In the genomic region with DNA sequence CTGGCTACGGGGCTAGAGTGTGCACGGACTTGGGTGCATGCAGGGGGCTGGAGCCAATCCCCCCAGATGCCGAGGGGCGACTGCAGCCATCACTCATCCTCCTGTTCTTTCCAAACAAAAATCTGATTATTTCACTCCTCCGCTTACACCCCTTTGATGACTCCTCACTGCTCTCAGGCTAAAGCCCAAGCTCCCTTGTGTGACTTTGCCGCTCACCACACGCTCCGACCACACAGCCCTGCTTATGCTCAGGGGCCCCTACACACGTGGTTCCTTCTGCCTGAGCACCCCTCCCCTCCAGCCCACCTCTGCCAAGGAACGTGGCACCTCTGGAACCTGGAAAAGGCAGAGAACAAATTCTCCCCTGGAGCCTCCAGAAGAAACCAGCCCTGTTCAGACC, we compare ENCODE assay signal across 1 cellular context.
TF ChIP-seq lines count a peak whose summit lies in the region.

No MANE protein-coding gene starts in this region.

TF ChIP-seq in GM23338, 12 proteins besides CTCF, POLR2A, EP300 and RAD21 (continued from another document):
- TF ChIP-seq ZNF462 (CRISPR knock-in tag; IDR thresholded peaks at IDR 0.05) (no peak), POLR2AphosphoS5 (IDR thresholded peaks at IDR 0.05; ENCODE audit: low read depth) (no peak), REST (IDR thresholded peaks at IDR 0.05; ENCODE audit: unreplicated experiment) (no peak)
